1 cellular context compared by ENCODE assay signal in genomic region chr1:52142220-52143153, GRCh38.
TF ChIP-seq lines count a peak whose summit lies in the region.

No MANE protein-coding gene starts in this region.

TF ChIP-seq in HepG2, 621 proteins besides CTCF, POLR2A, EP300 and RAD21 (continued from another document and continues in another):
- TF ChIP-seq ZNF362 (CRISPR knock-in tag; IDR thresholded peaks at IDR 0.05; ENCODE audit: borderline replicate concordance) = no peak
- TF ChIP-seq ZNF816 (CRISPR knock-in tag; IDR thresholded peaks at IDR 0.05; ENCODE audit: borderline replicate concordance) = 0 out of 2 replicates have a peak, but pooled peaks have one; percentile 7
- TF ChIP-seq HNF1B (CRISPR knock-in tag; IDR thresholded peaks at IDR 0.05) = no peak
- no peak; the same call in 1 of the 2 replicates for TF ChIP-seq ZNF639 (CRISPR knock-in tag; conservative IDR thresholded peaks at IDR 0.05)
- 0 out of 2 replicates have a peak, but pooled peaks have one; percentile 15 for TF ChIP-seq NR0B2 (CRISPR knock-in tag; IDR thresholded peaks at IDR 0.05)
- no peak for TF ChIP-seq ZNF460 (CRISPR knock-in tag; IDR thresholded peaks at IDR 0.05; ENCODE audit: borderline replicate concordance)
- no peak for TF ChIP-seq ZMYM3 (CRISPR knock-in tag; IDR thresholded peaks at IDR 0.05)
- TF ChIP-seq SKIL (CRISPR knock-in tag; IDR thresholded peaks at IDR 0.05; ENCODE audit: borderline replicate concordance) = no peak
- no peak for TF ChIP-seq YEATS4 (CRISPR knock-in tag; IDR thresholded peaks at IDR 0.05; ENCODE audit: borderline replicate concordance)
- TF ChIP-seq NAIF1 (CRISPR knock-in tag; IDR thresholded peaks at IDR 0.05; ENCODE audit: borderline replicate concordance) = no peak
- TF ChIP-seq SP1 (IDR thresholded peaks at IDR 0.05) = no peak
- TF ChIP-seq SP1 (CRISPR knock-in tag; IDR thresholded peaks at IDR 0.05) = no peak
- TF ChIP-seq, protein P1, sequence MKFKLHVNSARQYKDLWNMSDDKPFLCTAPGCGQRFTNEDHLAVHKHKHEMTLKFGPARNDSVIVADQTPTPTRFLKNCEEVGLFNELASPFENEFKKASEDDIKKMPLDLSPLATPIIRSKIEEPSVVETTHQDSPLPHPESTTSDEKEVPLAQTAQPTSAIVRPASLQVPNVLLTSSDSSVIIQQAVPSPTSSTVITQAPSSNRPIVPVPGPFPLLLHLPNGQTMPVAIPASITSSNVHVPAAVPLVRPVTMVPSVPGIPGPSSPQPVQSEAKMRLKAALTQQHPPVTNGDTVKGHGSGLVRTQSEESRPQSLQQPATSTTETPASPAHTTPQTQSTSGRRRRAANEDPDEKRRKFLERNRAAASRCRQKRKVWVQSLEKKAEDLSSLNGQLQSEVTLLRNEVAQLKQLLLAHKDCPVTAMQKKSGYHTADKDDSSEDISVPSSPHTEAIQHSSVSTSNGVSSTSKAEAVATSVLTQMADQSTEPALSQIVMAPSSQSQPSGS (CRISPR knock-in tag; IDR thresholded peaks at IDR 0.05) = no peak
- no peak for TF ChIP-seq SOX6 (IDR thresholded peaks at IDR 0.05)
- no peak for TF ChIP-seq SOX6 (CRISPR knock-in tag; IDR thresholded peaks at IDR 0.05)
- TF ChIP-seq KLF6 (CRISPR knock-in tag; IDR thresholded peaks at IDR 0.05) = no peak
- no peak for TF ChIP-seq ZBTB4 (CRISPR knock-in tag; IDR thresholded peaks at IDR 0.05; ENCODE audit: borderline replicate concordance)
- no peak for TF ChIP-seq SOX13 (IDR thresholded peaks at IDR 0.05)
- TF ChIP-seq SOX13 (CRISPR knock-in tag; conservative IDR thresholded peaks at IDR 0.05 in 1 of 2, IDR thresholded peaks at IDR 0.05 in 1 of 2) = no peak
- TF ChIP-seq NPAS2 (CRISPR knock-in tag; IDR thresholded peaks at IDR 0.05; ENCODE audit: borderline replicate concordance) = no peak
- TF ChIP-seq ZNF687 (CRISPR knock-in tag; IDR thresholded peaks at IDR 0.05) = peak; percentile 67
- TF ChIP-seq HMG20B (CRISPR knock-in tag; conservative IDR thresholded peaks at IDR 0.05) = no peak
- no peak for TF ChIP-seq IRF9 (CRISPR knock-in tag; IDR thresholded peaks at IDR 0.05; ENCODE audit: borderline replicate concordance)
- TF ChIP-seq, protein P2, sequence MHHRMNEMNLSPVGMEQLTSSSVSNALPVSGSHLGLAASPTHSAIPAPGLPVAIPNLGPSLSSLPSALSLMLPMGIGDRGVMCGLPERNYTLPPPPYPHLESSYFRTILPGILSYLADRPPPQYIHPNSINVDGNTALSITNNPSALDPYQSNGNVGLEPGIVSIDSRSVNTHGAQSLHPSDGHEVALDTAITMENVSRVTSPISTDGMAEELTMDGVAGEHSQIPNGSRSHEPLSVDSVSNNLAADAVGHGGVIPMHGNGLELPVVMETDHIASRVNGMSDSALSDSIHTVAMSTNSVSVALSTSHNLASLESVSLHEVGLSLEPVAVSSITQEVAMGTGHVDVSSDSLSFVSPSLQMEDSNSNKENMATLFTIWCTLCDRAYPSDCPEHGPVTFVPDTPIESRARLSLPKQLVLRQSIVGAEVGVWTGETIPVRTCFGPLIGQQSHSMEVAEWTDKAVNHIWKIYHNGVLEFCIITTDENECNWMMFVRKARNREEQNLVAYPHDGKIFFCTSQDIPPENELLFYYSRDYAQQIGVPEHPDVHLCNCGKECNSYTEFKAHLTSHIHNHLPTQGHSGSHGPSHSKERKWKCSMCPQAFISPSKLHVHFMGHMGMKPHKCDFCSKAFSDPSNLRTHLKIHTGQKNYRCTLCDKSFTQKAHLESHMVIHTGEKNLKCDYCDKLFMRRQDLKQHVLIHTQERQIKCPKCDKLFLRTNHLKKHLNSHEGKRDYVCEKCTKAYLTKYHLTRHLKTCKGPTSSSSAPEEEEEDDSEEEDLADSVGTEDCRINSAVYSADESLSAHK (CRISPR knock-in tag; IDR thresholded peaks at IDR 0.05; ENCODE audit: borderline replicate concordance) = no peak
- no peak for TF ChIP-seq ZSCAN21 (CRISPR knock-in tag; IDR thresholded peaks at IDR 0.05; ENCODE audit: borderline replicate concordance)
- TF ChIP-seq ETV6 (CRISPR knock-in tag; conservative IDR thresholded peaks at IDR 0.05) = 0 out of 2 replicates have a peak, but pooled peaks have one; percentile 47
- no peak for TF ChIP-seq NR2F2 (IDR thresholded peaks at IDR 0.05; ENCODE audit: borderline replicate concordance, low read depth)
- no peak for TF ChIP-seq MZF1 (CRISPR knock-in tag; IDR thresholded peaks at IDR 0.05; ENCODE audit: borderline replicate concordance)
- no peak for TF ChIP-seq ZEB1 (IDR thresholded peaks at IDR 0.05; ENCODE audit: insufficient replicate concordance, low read depth)
- TF ChIP-seq KLF13 (CRISPR knock-in tag; IDR thresholded peaks at IDR 0.05) = no peak
- TF ChIP-seq FOXA3 (CRISPR knock-in tag; IDR thresholded peaks at IDR 0.05) = peak; percentile 4; the same call in 1 of the 2 replicates
- no peak for TF ChIP-seq NCOR1 (IDR thresholded peaks at IDR 0.05; ENCODE audit: borderline replicate concordance, low read length)
- no peak for TF ChIP-seq ZMYM2 (CRISPR knock-in tag; IDR thresholded peaks at IDR 0.05)
- TF ChIP-seq ZNF746 (CRISPR knock-in tag; IDR thresholded peaks at IDR 0.05) = no peak
